ENCODE assay signal across 9 cellular contexts in genomic region chr10:100744980-100745881, GRCh38. TPM values are rescaled to one million over a fixed set of nuclear protein-coding genes. Genes with fewer than 3 reads are reported as not detected.
A peak's percentile ranks its signal among the peaks of the same experiment; 100 is the strongest.
DNase-seq lines count a peak whose midpoint lies in the region; ATAC-seq and TF ChIP-seq lines count a peak whose summit lies in the region.
"Had no signal": no experiment of that assay in that cellular context is flagged by ENCODE, and none has a peak within 500 bp of the region (broad histone marks: within the 10 kb centered on the region; RNA-seq: fewer than 3 reads in every experiment).

PAX2 (plus strand) TSS chr10:100745582; CDS start chr10:100746261, 679 bp downstream.

- CTCF ChIA-PET in activated CD8-positive, alpha-beta memory T cell treated with anti-CD3 and anti-CD28 coated beads, Interleukin-2, amount 10 ng/mL, durations not matched to agents 7 days and 5 days (lab: Charles Lee): interaction anchor here (0.6 to 5.5 kb wide), 10 partner anchors 10 to 393 kb away, joined by 3 to 50 read pairs (median 6); no protein-coding TSS in a partner anchor

- intact Hi-C loops in lower lobe of right lung (cut with DNase I): no loop called here
- intact Hi-C loops in prostate gland (cut with DNase I): no loop called here

- H3K36me3 ChIP-seq in lower lobe of right lung: no peaks in the 10 kb centered on the region
- H3K36me3 ChIP-seq in prostate gland: no peaks in the 10 kb centered on the region
- H3K36me3 ChIP-seq: right lobe of liver had no signal

- peak within 1 kb of the TSS; percentile 9 for H3K4me3 Mint-ChIP-seq in activated CD8-positive, alpha-beta memory T cell treated with anti-CD3 and anti-CD28 coated beads, Interleukin-2, amount 10 ng/mL, durations not matched to agents 7 days and 5 days

- no peak for TF ChIP-seq CTCF in GM13977 (IDR thresholded peaks at IDR 0.05; ENCODE audit: extremely low read depth, insufficient read depth, missing control alignments)
- no peak for TF ChIP-seq CTCF in lower lobe of right lung (IDR thresholded peaks at IDR 0.05)
- no peak for TF ChIP-seq CTCF in prostate gland (IDR thresholded peaks at IDR 0.05)

- H3K9me3 Mint-ChIP-seq in activated CD8-positive, alpha-beta memory T cell treated with anti-CD3 and anti-CD28 coated beads, Interleukin-2, amount 10 ng/mL, durations not matched to agents 7 days and 5 days (ENCODE audit: low read depth): no peaks in the 10 kb centered on the region

- H3K27me3 Mint-ChIP-seq in activated CD8-positive, alpha-beta memory T cell treated with anti-CD3 and anti-CD28 coated beads, Interleukin-2, amount 10 ng/mL, durations not matched to agents 7 days and 5 days: peaks cover 88% of the 10 kb centered on the region

- peaks cover 24% of the 10 kb centered on the region for H3K4me1 Mint-ChIP-seq in activated CD8-positive, alpha-beta memory T cell treated with anti-CD3 and anti-CD28 coated beads, Interleukin-2, amount 10 ng/mL, durations not matched to agents 7 days and 5 days

- in situ Hi-C loops in GM13977 (cut with MboI; ENCODE audit: low pct_unique_long_range_greater_than_20kb, low sequenced_read_pairs, unreplicated experiment): loop anchor here (25.0 kb wide), 1 partner anchor 392 kb away; the partner anchor contains the start of gene TLX1

- no peaks in the 10 kb centered on the region for H3K9me3 ChIP-seq in lower lobe of right lung
- no peaks in the 10 kb centered on the region for H3K9me3 ChIP-seq in prostate gland
- H3K9me3 ChIP-seq: right lobe of liver had no signal

- DNase-seq in A172 (ENCODE audit: low spot score) (peak; percentile 49), GM13977 (ENCODE audit: low spot score) (peak; percentile 56), lower lobe of right lung (no peak), prostate gland (ENCODE audit: low spot score) (no peak), NCI-H2029 treated with DMSO at 0.1 percent for 48 hours (lab: John Stamatoyannopoulos, UW) (no peak)
- no peak for DNase-seq in activated CD8-positive, alpha-beta memory T cell treated with anti-CD3 and anti-CD28 coated beads, Interleukin-2, amount 10 ng/mL, durations not matched to agents 7 days and 5 days
- DNase-seq: right lobe of liver had no signal

- H3K27me3 ChIP-seq in lower lobe of right lung (ENCODE audit: low read depth): peaks cover 99% of the 10 kb centered on the region
- peaks cover 79% of the 10 kb centered on the region for H3K27me3 ChIP-seq in prostate gland (replicated peaks; ENCODE audit: insufficient read depth)

- under 1% methylated on average over 75 of the region's 75 CpGs for WGBS in prostate gland

- no peak for TF ChIP-seq POLR2A in prostate gland (IDR thresholded peaks at IDR 0.05)

- peaks cover 2% of the 10 kb centered on the region for H3K36me3 Mint-ChIP-seq in activated CD8-positive, alpha-beta memory T cell treated with anti-CD3 and anti-CD28 coated beads, Interleukin-2, amount 10 ng/mL, durations not matched to agents 7 days and 5 days

- peak within 1 kb of the TSS; percentile 33 for H3K4me3 ChIP-seq in lower lobe of right lung
- peak within 1 kb of the TSS in 1 of 2 donors; percentile 22 for H3K4me3 ChIP-seq in prostate gland
- H3K4me3 ChIP-seq: right lobe of liver had no signal

- no peak for ATAC-seq in activated CD8-positive, alpha-beta memory T cell treated with anti-CD3 and anti-CD28 coated beads, Interleukin-2, amount 10 ng/mL, durations not matched to agents 7 days and 5 days
- ATAC-seq in lower lobe of right lung (no peak), HG03342 (IDR thresholded peaks at IDR 0.05; ENCODE audit: unreplicated experiment) (no peak), HG02610 (IDR thresholded peaks at IDR 0.05; ENCODE audit: unreplicated experiment) (no peak)

- H3K27ac ChIP-seq in lower lobe of right lung: no peak within 1 kb of the TSS
- no peak within 1 kb of the TSS for H3K27ac ChIP-seq in prostate gland
- H3K27ac ChIP-seq: right lobe of liver had no signal

- H3K27ac Mint-ChIP-seq in activated CD8-positive, alpha-beta memory T cell treated with anti-CD3 and anti-CD28 coated beads, Interleukin-2, amount 10 ng/mL, durations not matched to agents 7 days and 5 days: peak within 1 kb of the TSS; percentile 35

- peaks cover 44% of the 10 kb centered on the region for H3K4me1 ChIP-seq in lower lobe of right lung
- H3K4me1 ChIP-seq in prostate gland (replicated peaks): peaks cover 19% of the 10 kb centered on the region

RNA-seq across cellular contexts. Expression of gene PAX2, which starts in this region (rescaled TPM):
- 0.07 TPM in 1 of 2 replicates, not detected in the other for total RNA-seq in A172 (2014; rRNA removed; shearing (Covaris generic))
- not detected for total RNA-seq in activated CD8-positive, alpha-beta memory T cell treated with anti-CD3 and anti-CD28 coated beads, Interleukin-2, amount 10 ng/mL, durations not matched to agents 7 days and 5 days
- total RNA-seq in lower lobe of right lung (not detected), prostate gland (under 1 TPM in 1 of 2 donors, not detected in 1; 0.91 TPM)

Comparison
In these comparisons a context has a peak if more than half of its experiments do, and no peak if none do; other contexts are left out.
1. Peak in DNase-seq in A172; RNA of the gene not detected or under 1 TPM.